1 cellular context compared by ENCODE assay signal in genomic region chr4:84917869-84918600, GRCh38.
TF ChIP-seq lines count a peak whose summit lies in the region.

No MANE protein-coding gene starts in this region.

TF ChIP-seq in GM23338, 12 proteins besides CTCF, POLR2A, EP300 and RAD21 (continued from another document):
- TF ChIP-seq, protein P1, sequence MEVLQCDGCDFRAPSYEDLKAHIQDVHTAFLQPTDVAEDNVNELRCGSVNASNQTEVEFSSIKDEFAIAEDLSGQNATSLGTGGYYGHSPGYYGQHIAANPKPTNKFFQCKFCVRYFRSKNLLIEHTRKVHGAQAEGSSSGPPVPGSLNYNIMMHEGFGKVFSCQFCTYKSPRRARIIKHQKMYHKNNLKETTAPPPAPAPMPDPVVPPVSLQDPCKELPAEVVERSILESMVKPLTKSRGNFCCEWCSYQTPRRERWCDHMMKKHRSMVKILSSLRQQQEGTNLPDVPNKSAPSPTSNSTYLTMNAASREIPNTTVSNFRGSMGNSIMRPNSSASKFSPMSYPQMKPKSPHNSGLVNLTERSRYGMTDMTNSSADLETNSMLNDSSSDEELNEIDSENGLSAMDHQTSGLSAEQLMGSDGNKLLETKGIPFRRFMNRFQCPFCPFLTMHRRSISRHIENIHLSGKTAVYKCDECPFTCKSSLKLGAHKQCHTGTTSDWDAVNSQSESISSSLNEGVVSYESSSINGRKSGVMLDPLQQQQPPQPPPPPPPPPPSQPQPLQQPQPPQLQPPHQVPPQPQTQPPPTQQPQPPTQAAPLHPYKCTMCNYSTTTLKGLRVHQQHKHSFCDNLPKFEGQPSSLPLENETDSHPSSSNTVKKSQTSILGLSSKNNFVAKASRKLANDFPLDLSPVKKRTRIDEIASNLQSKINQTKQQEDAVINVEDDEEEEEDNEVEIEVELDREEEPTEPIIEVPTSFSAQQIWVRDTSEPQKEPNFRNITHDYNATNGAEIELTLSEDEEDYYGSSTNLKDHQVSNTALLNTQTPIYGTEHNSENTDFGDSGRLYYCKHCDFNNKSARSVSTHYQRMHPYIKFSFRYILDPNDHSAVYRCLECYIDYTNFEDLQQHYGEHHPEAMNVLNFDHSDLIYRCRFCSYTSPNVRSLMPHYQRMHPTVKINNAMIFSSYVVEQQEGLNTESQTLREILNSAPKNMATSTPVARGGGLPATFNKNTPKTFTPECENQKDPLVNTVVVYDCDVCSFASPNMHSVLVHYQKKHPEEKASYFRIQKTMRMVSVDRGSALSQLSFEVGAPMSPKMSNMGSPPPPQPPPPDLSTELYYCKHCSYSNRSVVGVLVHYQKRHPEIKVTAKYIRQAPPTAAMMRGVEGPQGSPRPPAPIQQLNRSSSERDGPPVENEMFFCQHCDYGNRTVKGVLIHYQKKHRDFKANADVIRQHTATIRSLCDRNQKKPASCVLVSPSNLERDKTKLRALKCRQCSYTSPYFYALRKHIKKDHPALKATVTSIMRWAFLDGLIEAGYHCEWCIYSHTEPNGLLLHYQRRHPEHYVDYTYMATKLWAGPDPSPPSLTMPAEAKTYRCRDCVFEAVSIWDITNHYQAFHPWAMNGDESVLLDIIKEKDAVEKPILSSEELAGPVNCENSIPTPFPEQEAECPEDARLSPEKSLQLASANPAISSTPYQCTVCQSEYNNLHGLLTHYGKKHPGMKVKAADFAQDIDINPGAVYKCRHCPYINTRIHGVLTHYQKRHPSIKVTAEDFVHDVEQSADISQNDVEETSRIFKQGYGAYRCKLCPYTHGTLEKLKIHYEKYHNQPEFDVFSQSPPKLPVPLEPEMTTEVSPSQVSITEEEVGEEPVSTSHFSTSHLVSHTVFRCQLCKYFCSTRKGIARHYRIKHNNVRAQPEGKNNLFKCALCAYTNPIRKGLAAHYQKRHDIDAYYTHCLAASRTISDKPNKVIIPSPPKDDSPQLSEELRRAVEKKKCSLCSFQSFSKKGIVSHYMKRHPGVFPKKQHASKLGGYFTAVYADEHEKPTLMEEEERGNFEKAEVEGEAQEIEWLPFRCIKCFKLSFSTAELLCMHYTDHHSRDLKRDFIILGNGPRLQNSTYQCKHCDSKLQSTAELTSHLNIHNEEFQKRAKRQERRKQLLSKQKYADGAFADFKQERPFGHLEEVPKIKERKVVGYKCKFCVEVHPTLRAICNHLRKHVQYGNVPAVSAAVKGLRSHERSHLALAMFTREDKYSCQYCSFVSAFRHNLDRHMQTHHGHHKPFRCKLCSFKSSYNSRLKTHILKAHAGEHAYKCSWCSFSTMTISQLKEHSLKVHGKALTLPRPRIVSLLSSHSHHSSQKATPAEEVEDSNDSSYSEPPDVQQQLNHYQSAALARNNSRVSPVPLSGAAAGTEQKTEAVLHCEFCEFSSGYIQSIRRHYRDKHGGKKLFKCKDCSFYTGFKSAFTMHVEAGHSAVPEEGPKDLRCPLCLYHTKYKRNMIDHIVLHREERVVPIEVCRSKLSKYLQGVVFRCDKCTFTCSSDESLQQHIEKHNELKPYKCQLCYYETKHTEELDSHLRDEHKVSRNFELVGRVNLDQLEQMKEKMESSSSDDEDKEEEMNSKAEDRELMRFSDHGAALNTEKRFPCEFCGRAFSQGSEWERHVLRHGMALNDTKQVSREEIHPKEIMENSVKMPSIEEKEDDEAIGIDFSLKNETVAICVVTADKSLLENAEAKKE (CRISPR knock-in tag; IDR thresholded peaks at IDR 0.05) = no peak
